Comparison of ENCODE assay signal across 27 cellular contexts in the genomic region with DNA sequence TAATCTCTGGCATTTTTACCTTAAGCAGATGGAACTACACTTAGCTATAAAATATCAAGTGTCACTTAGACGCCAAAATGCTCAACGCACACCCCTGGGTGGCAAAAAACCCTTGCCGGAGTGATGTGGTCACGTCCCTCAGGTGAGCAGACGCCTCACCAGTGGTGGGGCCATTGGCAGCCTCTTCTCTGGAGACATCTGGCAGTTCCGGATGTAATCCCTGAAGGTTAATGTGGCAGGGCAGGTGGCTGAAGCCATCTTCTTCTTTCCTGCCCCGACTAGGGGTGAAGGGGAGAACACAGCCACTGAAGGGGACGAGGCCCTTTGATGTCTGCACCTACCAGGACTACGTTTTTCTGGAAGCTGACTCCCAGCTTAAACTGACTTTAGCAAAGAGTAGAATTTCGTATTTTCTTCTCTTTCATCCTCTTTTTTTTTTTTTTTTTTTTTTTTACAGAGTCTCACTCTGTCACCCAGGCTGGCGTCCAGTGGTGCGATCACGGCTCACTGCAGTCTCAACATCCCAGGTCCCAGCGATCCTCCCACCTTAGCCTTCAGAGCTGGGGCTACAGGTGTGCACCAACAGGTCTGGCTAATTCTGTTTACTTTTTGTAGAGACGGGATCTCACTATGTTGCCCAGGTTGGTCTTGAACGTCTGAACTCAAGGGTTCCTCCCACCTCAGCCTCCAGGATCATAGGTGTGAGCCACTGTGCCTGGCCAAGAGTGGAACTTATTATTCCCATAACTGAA.
"Had no signal": no experiment of that assay in that cellular context is flagged by ENCODE, and none has a peak within 500 bp of the region (broad histone marks: within the 10 kb centered on the region; RNA-seq: fewer than 3 reads in every experiment).

No MANE protein-coding gene starts in this region.

- ATAC-seq: activated CD4-positive, alpha-beta T cell treated with anti-CD3 and anti-CD28 coated beads for 36 hours; activated CD8-positive, alpha-beta T cell treated with anti-CD3 and anti-CD28 coated beads, Interleukin-2, amount 10 ng/mL, durations not matched to agents 7 days and 5 days; activated naive CD4-positive, alpha-beta T cell treated with anti-CD3 and anti-CD28 coated beads, Interleukin-2, amount 50 U/mL, for 72 hours; activated T-cell treated with anti-CD3 and anti-CD28 coated beads, Interleukin-2, amount 50 U/mL, for 4 hours; activated T-helper 17 cell treated with anti-CD3 and anti-CD28 coated beads, Interleukin-2, amount 50 U/mL, for 72 hours; esophagus mucosa; foreskin keratinocyte; gastrocnemius medialis; heart left ventricle had no signal

- H3K9me3 Mint-ChIP-seq: activated CD4-positive, alpha-beta memory T cell treated with anti-CD3 and anti-CD28 coated beads for 36 hours; activated CD4-positive, alpha-beta T cell treated with anti-CD3 and anti-CD28 coated beads, Interleukin-2, amount 10 ng/mL, durations not matched to agents 24 days and 14 days; activated naive CD4-positive, alpha-beta T cell treated with anti-CD3 and anti-CD28 coated beads, Interleukin-2, amount 10 ng/mL, durations not matched to agents 7 days and 5 days; activated naive CD4-positive, alpha-beta T cell treated with anti-CD3 and anti-CD28 coated beads, Interleukin-2, amount 50 U/mL, for 72 hours; activated naive CD8-positive, alpha-beta T cell treated with anti-CD3 and anti-CD28 coated beads, Interleukin-2, amount 10 ng/mL, durations not matched to agents 7 days and 5 days; activated T-cell treated with anti-CD3 and anti-CD28 coated beads, Interleukin-2, amount 50 U/mL, for 4 hours; activated T-helper 17 cell treated with anti-CD3 and anti-CD28 coated beads, Interleukin-2, amount 50 U/mL, for 72 hours had no signal

- H3K4me3 Mint-ChIP-seq: activated CD4-positive, alpha-beta memory T cell treated with anti-CD3 and anti-CD28 coated beads for 36 hours; activated CD4-positive, alpha-beta T cell treated with anti-CD3 and anti-CD28 coated beads for 36 hours; activated CD4-positive, alpha-beta T cell treated with anti-CD3 and anti-CD28 coated beads, Interleukin-2, amount 10 ng/mL, durations not matched to agents 24 days and 14 days; activated CD8-positive, alpha-beta T cell treated with anti-CD3 and anti-CD28 coated beads, Interleukin-2, amount 10 ng/mL, durations not matched to agents 7 days and 5 days; activated naive CD4-positive, alpha-beta T cell treated with anti-CD3 and anti-CD28 coated beads, Interleukin-2, amount 10 ng/mL, durations not matched to agents 7 days and 5 days; activated naive CD8-positive, alpha-beta T cell treated with anti-CD3 and anti-CD28 coated beads, Interleukin-2, amount 10 ng/mL, durations not matched to agents 7 days and 5 days; activated T-cell treated with anti-CD3 and anti-CD28 coated beads, Interleukin-2, amount 50 U/mL, for 4 hours; activated T-helper 17 cell treated with anti-CD3 and anti-CD28 coated beads, Interleukin-2, amount 50 U/mL, for 72 hours; brain had no signal

- H3K36me3 ChIP-seq: ascending aorta, breast epithelium, cardiac muscle cell, colonic mucosa, gastrocnemius medialis, heart left ventricle had no signal

- H3K27ac Mint-ChIP-seq: activated CD4-positive, alpha-beta memory T cell treated with anti-CD3 and anti-CD28 coated beads for 36 hours; activated CD4-positive, alpha-beta T cell treated with anti-CD3 and anti-CD28 coated beads for 36 hours; activated CD4-positive, alpha-beta T cell treated with anti-CD3 and anti-CD28 coated beads, Interleukin-2, amount 10 ng/mL, durations not matched to agents 24 days and 14 days; activated CD8-positive, alpha-beta T cell treated with anti-CD3 and anti-CD28 coated beads, Interleukin-2, amount 10 ng/mL, durations not matched to agents 7 days and 5 days; activated naive CD4-positive, alpha-beta T cell treated with anti-CD3 and anti-CD28 coated beads, Interleukin-2, amount 10 ng/mL, durations not matched to agents 7 days and 5 days; activated naive CD4-positive, alpha-beta T cell treated with anti-CD3 and anti-CD28 coated beads, Interleukin-2, amount 50 U/mL, for 72 hours; activated naive CD8-positive, alpha-beta T cell treated with anti-CD3 and anti-CD28 coated beads, Interleukin-2, amount 10 ng/mL, durations not matched to agents 7 days and 5 days; activated T-helper 17 cell treated with anti-CD3 and anti-CD28 coated beads, Interleukin-2, amount 50 U/mL, for 72 hours had no signal

- H3K4me1 Mint-ChIP-seq: activated CD4-positive, alpha-beta T cell treated with anti-CD3 and anti-CD28 coated beads for 36 hours; activated CD4-positive, alpha-beta T cell treated with anti-CD3 and anti-CD28 coated beads, Interleukin-2, amount 10 ng/mL, durations not matched to agents 24 days and 14 days; activated naive CD4-positive, alpha-beta T cell treated with anti-CD3 and anti-CD28 coated beads, Interleukin-2, amount 10 ng/mL, durations not matched to agents 7 days and 5 days; activated naive CD8-positive, alpha-beta T cell treated with anti-CD3 and anti-CD28 coated beads, Interleukin-2, amount 10 ng/mL, durations not matched to agents 7 days and 5 days; activated T-helper 17 cell treated with anti-CD3 and anti-CD28 coated beads, Interleukin-2, amount 50 U/mL, for 72 hours had no signal

- DNase-seq: activated CD4-positive, alpha-beta memory T cell treated with anti-CD3 and anti-CD28 coated beads for 36 hours; activated CD4-positive, alpha-beta T cell treated with anti-CD3 and anti-CD28 coated beads for 36 hours; activated CD4-positive, alpha-beta T cell treated with anti-CD3 and anti-CD28 coated beads, Interleukin-2, amount 10 ng/mL, durations not matched to agents 24 days and 14 days; activated CD4-positive, CD25-positive, alpha-beta regulatory T cell; activated CD4-positive, CD25-positive, alpha-beta regulatory T cell treated with anti-CD3 and anti-CD28 coated beads, Interleukin-2, amount 50 U/mL, for 72 hours; activated CD8-positive, alpha-beta T cell treated with anti-CD3 and anti-CD28 coated beads, Interleukin-2, amount 10 ng/mL, durations not matched to agents 7 days and 5 days; activated gamma-delta T cell; activated naive CD4-positive, alpha-beta T cell; activated naive CD4-positive, alpha-beta T cell treated with anti-CD3 and anti-CD28 coated beads, Interleukin-2, amount 10 ng/mL, durations not matched to agents 7 days and 5 days; activated naive CD8-positive, alpha-beta T cell treated with anti-CD3 and anti-CD28 coated beads, Interleukin-2, amount 10 ng/mL, durations not matched to agents 7 days and 5 days; activated T-cell treated with anti-CD3 and anti-CD28 coated beads, Interleukin-2, amount 50 U/mL, for 4 hours; central memory CD4-positive, alpha-beta T cell; cerebellar nuclear complex; colonic mucosa; effector CD8-positive, alpha-beta T cell; foreskin keratinocyte; gastrocnemius medialis; glutamatergic neuron; heart left ventricle; T-helper 2 cell had no signal

- H3K4me3 ChIP-seq: ascending aorta, breast epithelium, cardiac muscle cell, colonic mucosa, gastrocnemius medialis, heart left ventricle had no signal

- H3K27ac ChIP-seq: ascending aorta, breast epithelium, cardiac muscle cell, colonic mucosa, foreskin keratinocyte, gastrocnemius medialis, heart left ventricle had no signal

- H3K9me3 ChIP-seq: ascending aorta, breast epithelium, colonic mucosa, gastrocnemius medialis, heart left ventricle had no signal

- H3K27me3 ChIP-seq: ascending aorta, breast epithelium, cardiac muscle cell, colonic mucosa, foreskin keratinocyte, heart left ventricle had no signal

- H3K4me1 ChIP-seq: breast epithelium, colonic mucosa, foreskin keratinocyte had no signal

- H3K36me3 Mint-ChIP-seq: activated CD4-positive, alpha-beta memory T cell treated with anti-CD3 and anti-CD28 coated beads for 36 hours; activated naive CD4-positive, alpha-beta T cell treated with anti-CD3 and anti-CD28 coated beads, Interleukin-2, amount 10 ng/mL, durations not matched to agents 7 days and 5 days; activated naive CD4-positive, alpha-beta T cell treated with anti-CD3 and anti-CD28 coated beads, Interleukin-2, amount 50 U/mL, for 72 hours; activated naive CD8-positive, alpha-beta T cell treated with anti-CD3 and anti-CD28 coated beads, Interleukin-2, amount 10 ng/mL, durations not matched to agents 7 days and 5 days; brain had no signal
